26 cellular contexts compared by ENCODE assay signal in genomic region chr14:50394713-50395112, GRCh38. TPM values are rescaled to one million over a fixed set of nuclear protein-coding genes. Genes with fewer than 3 reads are reported as not detected.
DNase-seq lines count a peak whose midpoint lies in the region; ATAC-seq and TF ChIP-seq lines count a peak whose summit lies in the region.
"Had no signal": no experiment of that assay in that cellular context is flagged by ENCODE, and none has a peak within 500 bp of the region (broad histone marks: within the 10 kb centered on the region; RNA-seq: fewer than 3 reads in every experiment).

No MANE protein-coding gene starts in this region.

- WGBS in sigmoid colon, 2 donors: 93 to 95% methylated on average over 5 of the region's 5 CpGs
- 88 to 100% methylated on average over 4 to 5 of the region's 5 CpGs for WGBS in gastroesophageal sphincter (ENCODE audit: low coverage in 1 of 2), 2 donors

- H3K9me3 Mint-ChIP-seq in HFFc6: no peaks in the 10 kb centered on the region
- no peaks in the 10 kb centered on the region for H3K9me3 Mint-ChIP-seq in activated T-helper 1 cell treated with anti-CD3 and anti-CD28 coated beads, Interleukin-12 subunit alpha, Interleukin-12 subunit beta, Interleukin-2, Interleukin-4 antibody, amounts not matched to agents 30 ng/mL and 10 ng/mL and 1 ng/mL, durations not matched to agents 14 hours and 24 hours and 36 hours
- H3K9me3 Mint-ChIP-seq: activated T-helper 17 cell treated with anti-CD3 and anti-CD28 coated beads, Interleukin-2, amount 50 U/mL, for 72 hours; endodermal cell; stimulated activated naive CD8-positive, alpha-beta T cell treated with anti-CD3 and anti-CD28 coated beads, Interleukin-15, amount 100 ng/mL, for 72 hours had no signal

- TF ChIP-seq CTCF in HFFc6 (IDR thresholded peaks at IDR 0.05) (no peak), foreskin fibroblast (IDR thresholded peaks at IDR 0.05; ENCODE audit: low read depth, low read length) (no peak), sigmoid colon (IDR thresholded peaks at IDR 0.05) (no peak), gastroesophageal sphincter (IDR thresholded peaks at IDR 0.05) (no peak)

- intact Hi-C loops in activated T-helper 1 cell treated with anti-CD3 and anti-CD28 coated beads, Interleukin-12 subunit alpha, Interleukin-12 subunit beta, Interleukin-2, Interleukin-4 antibody, amounts not matched to agents 30 ng/mL and 10 ng/mL and 1 ng/mL, durations not matched to agents 14 hours and 24 hours and 36 hours (cut with micrococcal nuclease): no loop called here
- intact Hi-C loops in sigmoid colon (cut with DNase I): loop anchor here (5.0 kb wide), 1 partner anchor 47 kb away; no protein-coding TSS in a partner anchor

- H3K9me3 ChIP-seq in sigmoid colon (no peaks in the 10 kb centered on the region), gastroesophageal sphincter (no peaks in the 10 kb centered on the region)
- H3K9me3 ChIP-seq: body of pancreas, colonic mucosa, heart left ventricle, SK-N-SH, transverse colon had no signal

- no peak overlapping the region for H3K27ac Mint-ChIP-seq in HFFc6
- H3K27ac Mint-ChIP-seq in activated T-helper 1 cell treated with anti-CD3 and anti-CD28 coated beads, Interleukin-12 subunit alpha, Interleukin-12 subunit beta, Interleukin-2, Interleukin-4 antibody, amounts not matched to agents 30 ng/mL and 10 ng/mL and 1 ng/mL, durations not matched to agents 14 hours and 24 hours and 36 hours: no peak overlapping the region
- H3K27ac Mint-ChIP-seq: activated T-helper 17 cell treated with anti-CD3 and anti-CD28 coated beads, Interleukin-2, amount 50 U/mL, for 72 hours; endodermal cell; stimulated activated naive CD8-positive, alpha-beta T cell treated with anti-CD3 and anti-CD28 coated beads, Interleukin-15, amount 100 ng/mL, for 72 hours had no signal

- H3K4me1 ChIP-seq in sigmoid colon: peaks cover 0 to 62% (median 39%) of the 10 kb centered on the region in 4 donors
- peaks cover 0 to 26% (median 4%) of the 10 kb centered on the region in 3 donors for H3K4me1 ChIP-seq in gastroesophageal sphincter
- H3K4me1 ChIP-seq: colonic mucosa had no signal

- peaks cover 52% of the 10 kb centered on the region for H3K4me1 Mint-ChIP-seq in HFFc6 (ENCODE audit: low read depth)
- peaks cover 14% of the 10 kb centered on the region for H3K4me1 Mint-ChIP-seq in activated T-helper 1 cell treated with anti-CD3 and anti-CD28 coated beads, Interleukin-12 subunit alpha, Interleukin-12 subunit beta, Interleukin-2, Interleukin-4 antibody, amounts not matched to agents 30 ng/mL and 10 ng/mL and 1 ng/mL, durations not matched to agents 14 hours and 24 hours and 36 hours (ENCODE audit: low read depth)

- H3K27me3 Mint-ChIP-seq in HFFc6 (ENCODE audit: insufficient read depth): no peaks in the 10 kb centered on the region
- H3K27me3 Mint-ChIP-seq in activated T-helper 1 cell treated with anti-CD3 and anti-CD28 coated beads, Interleukin-12 subunit alpha, Interleukin-12 subunit beta, Interleukin-2, Interleukin-4 antibody, amounts not matched to agents 30 ng/mL and 10 ng/mL and 1 ng/mL, durations not matched to agents 14 hours and 24 hours and 36 hours (ENCODE audit: insufficient read depth): peaks cover 25% of the 10 kb centered on the region
- H3K27me3 Mint-ChIP-seq: activated T-helper 17 cell treated with anti-CD3 and anti-CD28 coated beads, Interleukin-2, amount 50 U/mL, for 72 hours had no signal

- H3K4me3 Mint-ChIP-seq in HFFc6: peak overlapping the region; percentile 51
- H3K4me3 Mint-ChIP-seq in activated T-helper 1 cell treated with anti-CD3 and anti-CD28 coated beads, Interleukin-12 subunit alpha, Interleukin-12 subunit beta, Interleukin-2, Interleukin-4 antibody, amounts not matched to agents 30 ng/mL and 10 ng/mL and 1 ng/mL, durations not matched to agents 14 hours and 24 hours and 36 hours: peak overlapping the region; percentile 8
- H3K4me3 Mint-ChIP-seq: stimulated activated naive CD8-positive, alpha-beta T cell treated with anti-CD3 and anti-CD28 coated beads, Interleukin-15, amount 100 ng/mL, for 72 hours had no signal

- H3K36me3 Mint-ChIP-seq in HFFc6 (ENCODE audit: low read depth): peaks cover 13% of the 10 kb centered on the region
- peaks cover 7% of the 10 kb centered on the region for H3K36me3 Mint-ChIP-seq in activated T-helper 1 cell treated with anti-CD3 and anti-CD28 coated beads, Interleukin-12 subunit alpha, Interleukin-12 subunit beta, Interleukin-2, Interleukin-4 antibody, amounts not matched to agents 30 ng/mL and 10 ng/mL and 1 ng/mL, durations not matched to agents 14 hours and 24 hours and 36 hours (ENCODE audit: low read depth)

- TF ChIP-seq POLR2A in sigmoid colon (IDR thresholded peaks at IDR 0.05) (no peak), gastroesophageal sphincter (IDR thresholded peaks at IDR 0.05) (no peak)

- H3K4me3 ChIP-seq in foreskin fibroblast (ENCODE audit: low read depth in 1 of 2, low read length in 2 of 2) (peak overlapping the region; percentile 67 to 85), sigmoid colon (peak overlapping the region in 3 of 4 donors; percentile 72 to 83 (median 78)), gastroesophageal sphincter (no peak overlapping the region)
- H3K4me3 ChIP-seq: body of pancreas, colonic mucosa had no signal

- H3K27me3 ChIP-seq in sigmoid colon (no peaks in the 10 kb centered on the region), gastroesophageal sphincter (no peaks in the 10 kb centered on the region)
- H3K27me3 ChIP-seq: body of pancreas, colonic mucosa, heart left ventricle, transverse colon had no signal

- peaks cover 0 to 4% (median 0%) of the 10 kb centered on the region in 4 donors for H3K36me3 ChIP-seq in sigmoid colon
- no peaks in the 10 kb centered on the region for H3K36me3 ChIP-seq in gastroesophageal sphincter
- H3K36me3 ChIP-seq: colonic mucosa, heart left ventricle, transverse colon had no signal

- no peak for TF ChIP-seq EP300 in sigmoid colon (IDR thresholded peaks at IDR 0.05)
- no peak for TF ChIP-seq EP300 in gastroesophageal sphincter (IDR thresholded peaks at IDR 0.05)

- ATAC-seq in gastroesophageal sphincter: no peak
- ATAC-seq: activated T-helper 17 cell treated with anti-CD3 and anti-CD28 coated beads, Interleukin-2, amount 50 U/mL, for 72 hours; body of pancreas; heart left ventricle; stimulated activated naive CD8-positive, alpha-beta T cell treated with anti-CD3 and anti-CD28 coated beads, Interleukin-15, amount 100 ng/mL, for 72 hours had no signal

- DNase-seq in HFFc6: no peak
- DNase-seq in activated T-helper 1 cell treated with anti-CD3 and anti-CD28 coated beads, Interleukin-12 subunit alpha, Interleukin-12 subunit beta, Interleukin-2, Interleukin-4 antibody, amounts not matched to agents 30 ng/mL and 10 ng/mL and 1 ng/mL, durations not matched to agents 14 hours and 24 hours and 36 hours (ENCODE audit: low spot score): no peak
- no peak for DNase-seq in foreskin fibroblast
- no peak for DNase-seq in sigmoid colon
- no peak for DNase-seq in kidney tubule cell (ENCODE audit: low spot score)
- no peak for DNase-seq in NCI-H446 (lab: John Stamatoyannopoulos, UW)
- DNase-seq: activated CD4-positive, alpha-beta T cell treated with anti-CD3 and anti-CD28 coated beads, Interleukin-2, amount 50 U/mL, for 1 hour; EL; endodermal cell; MM.1S; NCI-H1436 treated with DMSO at 0.1 percent for 48 hours; NCI-H526 treated with DMSO at 0.1 percent for 48 hours; occipital lobe; retina; SK-N-SH; stimulated activated CD4-positive, alpha-beta T cell treated with anti-CD3 and anti-CD28 coated beads, Interleukin-12 subunit alpha, Interleukin-12 subunit beta, amount 100 ng/mL, for 4 hours; stimulated activated CD4-positive, alpha-beta T cell treated with anti-CD3 and anti-CD28 coated beads, Interleukin-4, amount 100 ng/mL, for 4 hours; stimulated activated naive CD8-positive, alpha-beta T cell treated with anti-CD3 and anti-CD28 coated beads, Interleukin-15, amount 100 ng/mL, for 72 hours had no signal

- peak overlapping the region in 1 of 4 donors; percentile 85 for H3K27ac ChIP-seq in sigmoid colon
- H3K27ac ChIP-seq in gastroesophageal sphincter: no peak overlapping the region
- H3K27ac ChIP-seq: body of pancreas, colonic mucosa, GM23248, RWPE1 had no signal

RNA-seq across cellular contexts. Expression of gene CDKL1, which starts 2.0 kb away (rescaled TPM):
- 1 to 10 TPM; 4.4 to 8.0 (median 6.2) TPM for total RNA-seq in HFFc6 (2021; fragmentation: NEBNext Ultra II Directional; extraction: Animal tissue kit (Norgen Biotek cat#: 25700))
- 2.4 and 2.5 TPM in 2 replicates for total RNA-seq in activated T-helper 1 cell treated with anti-CD3 and anti-CD28 coated beads, Interleukin-12 subunit alpha, Interleukin-12 subunit beta, Interleukin-2, Interleukin-4 antibody, amounts not matched to agents 30 ng/mL and 10 ng/mL and 1 ng/mL, durations not matched to agents 14 hours and 24 hours and 36 hours
- 10 to 100 TPM; 39.8 to 91.8 (median 58.6) TPM for total RNA-seq in sigmoid colon
- 1 to 10 TPM; 4.2 to 6.4 (median 5.4) TPM for polyA plus RNA-seq in sigmoid colon
- 10 to 100 TPM in 1 of 4 donors, 1 to 10 TPM in 3; 4.2 to 10.3 (median 6.2) TPM for total RNA-seq in gastroesophageal sphincter

Comparison
In these comparisons a context has a peak if more than half of its experiments do, and no peak if none do; other contexts are left out.
1. H3K4me3 ChIP-seq: peak in foreskin fibroblast (2 of 2) and sigmoid colon (3 of 4); none in gastroesophageal sphincter (0 of 2).